8 cellular contexts compared by ENCODE assay signal in genomic region chr5:141402553-141403328, GRCh38. TPM values are rescaled to one million over a fixed set of nuclear protein-coding genes. Genes with fewer than 3 reads are reported as not detected.
DNase-seq lines count a peak whose midpoint lies in the region; ATAC-seq and TF ChIP-seq lines count a peak whose summit lies in the region.

Gene PCDHGA9 (plus strand): TSS chr5:141402778. CDS start chr5:141402953, 175 bp downstream.

- peaks cover 15% of the 10 kb centered on the region for H3K36me3 Mint-ChIP-seq in activated naive CD8-positive, alpha-beta T cell treated with anti-CD3 and anti-CD28 coated beads for 36 hours

- H3K36me3 ChIP-seq in vagina = peaks cover 0 to 20% of the 10 kb centered on the region in 2 donors

- H3K27me3 Mint-ChIP-seq in activated naive CD8-positive, alpha-beta T cell treated with anti-CD3 and anti-CD28 coated beads for 36 hours = peaks cover 82% of the 10 kb centered on the region

- TF ChIP-seq POLR2A in vagina (IDR thresholded peaks at IDR 0.05) = no peak

- peak within 1 kb of the TSS; percentile 52 for H3K4me3 Mint-ChIP-seq in activated naive CD8-positive, alpha-beta T cell treated with anti-CD3 and anti-CD28 coated beads for 36 hours

- no peak within 1 kb of the TSS for H3K27ac ChIP-seq in vagina

- intact Hi-C loops in left colon (cut with DNase I, micrococcal nuclease) (no loop called here), vagina (cut with DNase I) (no loop called here)

- ATAC-seq in left colon (peak; percentile 51), HG03442 (IDR thresholded peaks at IDR 0.05; ENCODE audit: unreplicated experiment) (no peak), GM19395 (IDR thresholded peaks at IDR 0.05; ENCODE audit: unreplicated experiment) (no peak)

- TF ChIP-seq CTCF in vagina (IDR thresholded peaks at IDR 0.05) = peak in 1 of 3 experiments; percentile 13

- H3K9me3 ChIP-seq in vagina = peaks cover 79% of the 10 kb centered on the region

- peaks cover 1% of the 10 kb centered on the region for H3K4me1 Mint-ChIP-seq in activated naive CD8-positive, alpha-beta T cell treated with anti-CD3 and anti-CD28 coated beads for 36 hours

- no peaks in the 10 kb centered on the region for H3K27me3 ChIP-seq in vagina

- H3K9me3 Mint-ChIP-seq in activated naive CD8-positive, alpha-beta T cell treated with anti-CD3 and anti-CD28 coated beads for 36 hours = peaks cover 25% of the 10 kb centered on the region

- DNase-seq in stimulated activated CD4-positive, alpha-beta T cell treated with anti-CD3 and anti-CD28 coated beads, Interleukin-15, amount 100 ng/mL, for 24 hours = peak; percentile 37
- no peak for DNase-seq in stimulated activated CD4-positive, alpha-beta T cell treated with anti-CD3 and anti-CD28 coated beads, Interleukin-12 subunit alpha, Interleukin-12 subunit beta, amount 100 ng/mL, for 4 hours
- DNase-seq in activated naive CD8-positive, alpha-beta T cell treated with anti-CD3 and anti-CD28 coated beads for 36 hours = no peak
- no peak for DNase-seq in left colon
- no peak for DNase-seq in vagina (ENCODE audit: extremely low spot score in 2 of 2)
- DNase-seq in KG1 (lab: John Stamatoyannopoulos, UW) = no peak

- H3K4me1 ChIP-seq in vagina = no peaks in the 10 kb centered on the region

- peak within 1 kb of the TSS; percentile 14 to 24 for H3K4me3 ChIP-seq in vagina

- peak within 1 kb of the TSS; percentile 34 for H3K27ac Mint-ChIP-seq in activated naive CD8-positive, alpha-beta T cell treated with anti-CD3 and anti-CD28 coated beads for 36 hours

RNA-seq across cellular contexts. Expression of gene PCDHGA9, which starts in this region (rescaled TPM):
- total RNA-seq in activated naive CD8-positive, alpha-beta T cell treated with anti-CD3 and anti-CD28 coated beads for 36 hours = not detected
- total RNA-seq in left colon = 1 to 10 TPM; 1.6 to 2.6 TPM
- 8.8 TPM for total RNA-seq in vagina
